Comparison of ENCODE assay signal across 1 cellular context in the genomic region with DNA sequence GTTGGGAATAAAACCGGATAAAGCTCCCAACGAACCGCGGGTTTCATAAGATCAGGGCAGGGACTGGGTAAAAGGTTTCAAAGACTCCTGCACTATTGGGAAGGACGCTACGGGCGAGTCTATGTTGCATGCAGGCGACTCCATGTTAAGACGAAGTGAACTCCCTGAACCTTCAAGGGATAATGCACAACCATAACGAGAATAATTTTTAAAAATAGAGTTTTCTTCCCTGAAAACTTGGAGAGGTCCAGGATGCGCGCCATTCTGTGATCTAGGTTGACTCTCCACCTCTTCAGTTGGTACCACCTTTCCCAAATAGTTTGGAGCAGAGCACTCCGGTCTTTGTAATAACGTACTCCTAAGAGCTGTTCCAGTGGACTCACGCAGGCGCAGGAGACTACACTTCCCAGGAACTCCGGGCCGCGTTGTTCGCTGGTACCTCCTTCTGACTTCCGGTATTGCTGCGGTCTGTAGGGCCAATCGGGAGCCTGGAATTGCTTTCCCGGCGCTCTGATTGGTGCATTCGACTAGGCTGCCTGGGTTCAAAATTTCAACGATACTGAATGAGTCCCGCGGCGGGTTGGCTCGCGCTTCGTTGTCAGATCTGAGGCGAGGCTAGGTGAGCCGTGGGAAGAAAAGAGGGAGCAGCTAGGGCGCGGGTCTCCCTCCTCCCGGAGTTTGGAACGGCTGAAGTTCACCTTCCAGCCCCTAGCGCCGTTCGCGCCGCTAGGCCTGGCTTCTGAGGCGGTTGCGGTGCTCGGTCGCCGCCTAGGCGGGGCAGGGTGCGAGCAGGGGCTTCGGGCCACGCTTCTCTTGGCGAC.
TF ChIP-seq lines count a peak whose summit lies in the region.

TSS of gene TPX2 (plus strand) at position 562 of the 821 bp plus-strand sequence. CDS start 18,187 bp downstream, outside the sequence.

TF ChIP-seq in PFSK-1, 5 proteins besides CTCF, POLR2A, EP300 and RAD21 (continued from another document):
- TF ChIP-seq, protein P1, sequence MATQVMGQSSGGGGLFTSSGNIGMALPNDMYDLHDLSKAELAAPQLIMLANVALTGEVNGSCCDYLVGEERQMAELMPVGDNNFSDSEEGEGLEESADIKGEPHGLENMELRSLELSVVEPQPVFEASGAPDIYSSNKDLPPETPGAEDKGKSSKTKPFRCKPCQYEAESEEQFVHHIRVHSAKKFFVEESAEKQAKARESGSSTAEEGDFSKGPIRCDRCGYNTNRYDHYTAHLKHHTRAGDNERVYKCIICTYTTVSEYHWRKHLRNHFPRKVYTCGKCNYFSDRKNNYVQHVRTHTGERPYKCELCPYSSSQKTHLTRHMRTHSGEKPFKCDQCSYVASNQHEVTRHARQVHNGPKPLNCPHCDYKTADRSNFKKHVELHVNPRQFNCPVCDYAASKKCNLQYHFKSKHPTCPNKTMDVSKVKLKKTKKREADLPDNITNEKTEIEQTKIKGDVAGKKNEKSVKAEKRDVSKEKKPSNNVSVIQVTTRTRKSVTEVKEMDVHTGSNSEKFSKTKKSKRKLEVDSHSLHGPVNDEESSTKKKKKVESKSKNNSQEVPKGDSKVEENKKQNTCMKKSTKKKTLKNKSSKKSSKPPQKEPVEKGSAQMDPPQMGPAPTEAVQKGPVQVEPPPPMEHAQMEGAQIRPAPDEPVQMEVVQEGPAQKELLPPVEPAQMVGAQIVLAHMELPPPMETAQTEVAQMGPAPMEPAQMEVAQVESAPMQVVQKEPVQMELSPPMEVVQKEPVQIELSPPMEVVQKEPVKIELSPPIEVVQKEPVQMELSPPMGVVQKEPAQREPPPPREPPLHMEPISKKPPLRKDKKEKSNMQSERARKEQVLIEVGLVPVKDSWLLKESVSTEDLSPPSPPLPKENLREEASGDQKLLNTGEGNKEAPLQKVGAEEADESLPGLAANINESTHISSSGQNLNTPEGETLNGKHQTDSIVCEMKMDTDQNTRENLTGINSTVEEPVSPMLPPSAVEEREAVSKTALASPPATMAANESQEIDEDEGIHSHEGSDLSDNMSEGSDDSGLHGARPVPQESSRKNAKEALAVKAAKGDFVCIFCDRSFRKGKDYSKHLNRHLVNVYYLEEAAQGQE (IDR thresholded peaks at IDR 0.05; ENCODE audit: insufficient read depth in 1 of 2, low read depth in 2 of 2, low read length in 2 of 2): 0 out of 4 replicates have a peak, but pooled peaks of 1 of the 2 experiments have one; percentile 7
- peak; percentile 83; the same call in 1 of the 2 replicates for TF ChIP-seq SIN3A (IDR thresholded peaks at IDR 0.05; ENCODE audit: borderline replicate concordance, insufficient read depth, low read length)
- TF ChIP-seq TAF1 (IDR thresholded peaks at IDR 0.05; ENCODE audit: borderline replicate concordance, insufficient read depth, low read length): peak; percentile 56; the same call in 1 of the 2 replicates
